8 cellular contexts compared by ENCODE assay signal in the genomic region with DNA sequence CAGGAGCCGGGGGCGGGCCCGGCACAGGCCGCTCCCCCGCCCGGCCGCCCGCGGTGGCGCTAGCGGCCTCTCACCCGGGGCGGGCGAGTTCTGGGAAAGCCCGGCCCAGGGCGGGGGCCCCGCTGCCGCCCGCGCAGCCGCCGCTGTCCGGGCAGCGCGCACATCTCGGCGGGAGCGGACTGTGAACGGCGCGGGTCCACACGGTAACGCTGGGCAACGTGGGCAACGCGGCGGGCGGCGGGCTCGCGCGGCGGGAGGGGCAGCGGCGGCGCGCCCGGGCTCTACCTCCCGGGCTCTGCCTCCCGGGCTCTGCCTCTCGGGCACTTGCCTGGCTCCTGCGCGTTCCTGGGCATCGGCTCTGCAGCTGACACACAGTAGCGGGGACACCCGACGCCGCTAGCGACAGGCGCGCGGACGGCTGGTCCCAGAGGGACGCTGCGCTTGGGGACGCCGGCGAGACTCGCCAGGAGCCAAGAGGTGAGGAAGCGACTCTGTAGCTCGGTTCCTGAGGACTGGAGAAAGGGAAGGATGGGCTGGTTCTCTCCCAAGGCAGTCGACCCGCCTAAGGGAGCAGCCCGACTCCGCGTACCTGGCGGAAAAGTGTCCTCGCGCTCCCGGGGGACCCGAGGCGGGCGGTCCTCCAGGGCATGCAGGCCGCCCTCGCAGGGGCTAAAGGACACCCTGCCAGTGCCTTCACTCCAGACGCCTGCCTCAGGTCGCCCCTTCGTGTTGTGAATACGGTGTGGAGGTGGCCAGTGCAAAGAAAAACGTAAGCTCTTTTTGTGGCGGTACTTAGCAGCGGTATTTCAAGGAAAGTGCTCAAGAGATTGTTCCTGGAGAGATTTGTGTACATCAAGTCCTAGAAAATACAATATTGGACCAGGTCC. TPM values are rescaled to one million over a fixed set of nuclear protein-coding genes. Genes with fewer than 3 reads are reported as not detected.
DNase-seq lines count a peak whose midpoint lies in the region; ATAC-seq and TF ChIP-seq lines count a peak whose summit lies in the region.

Gene PLCE1 (plus strand): TSS at position 150 of the 887 bp plus-strand sequence. CDS start 37,116 bp downstream, outside the sequence.

- intact Hi-C loops in activated CD4-positive, alpha-beta T cell treated with anti-CD3 and anti-CD28 coated beads, Interleukin-2, amount 10 ng/mL, durations not matched to agents 24 days and 14 days (cut with micrococcal nuclease), result no loop called here

- no peaks in the 10 kb centered on the region for H3K4me1 ChIP-seq in foreskin keratinocyte

- no peak within 1 kb of the TSS for H3K27ac Mint-ChIP-seq in activated CD4-positive, alpha-beta T cell treated with anti-CD3 and anti-CD28 coated beads, Interleukin-2, amount 10 ng/mL, durations not matched to agents 24 days and 14 days
- no peak within 1 kb of the TSS for H3K27ac Mint-ChIP-seq in natural killer cell treated with Interleukin-12 subunit alpha and Interleukin-12 subunit beta and Interleukin-15 and Interleukin-18, amount 100 ng/mL, for 72 hours

- H3K36me3 Mint-ChIP-seq in activated CD4-positive, alpha-beta T cell treated with anti-CD3 and anti-CD28 coated beads, Interleukin-2, amount 10 ng/mL, durations not matched to agents 24 days and 14 days (ENCODE audit: low read depth), result no peaks in the 10 kb centered on the region
- H3K36me3 Mint-ChIP-seq in natural killer cell treated with Interleukin-12 subunit alpha and Interleukin-12 subunit beta and Interleukin-15 and Interleukin-18, amount 100 ng/mL, for 72 hours, result peaks cover 7% of the 10 kb centered on the region

- no peaks in the 10 kb centered on the region for H3K9me3 Mint-ChIP-seq in activated CD4-positive, alpha-beta T cell treated with anti-CD3 and anti-CD28 coated beads, Interleukin-2, amount 10 ng/mL, durations not matched to agents 24 days and 14 days
- no peaks in the 10 kb centered on the region for H3K9me3 Mint-ChIP-seq in natural killer cell treated with Interleukin-12 subunit alpha and Interleukin-12 subunit beta and Interleukin-15 and Interleukin-18, amount 100 ng/mL, for 72 hours

- DNase-seq in activated CD4-positive, alpha-beta T cell treated with anti-CD3 and anti-CD28 coated beads, Interleukin-2, amount 10 ng/mL, durations not matched to agents 24 days and 14 days, result no peak
- no peak for DNase-seq in activated CD4-positive, alpha-beta T cell treated with anti-CD3 and anti-CD28 coated beads for 1 hour
- DNase-seq in HT1080 (ENCODE audit: low read depth) (peak; percentile 54), foreskin keratinocyte (no peak)
- no peak for DNase-seq in natural killer cell treated with Interleukin-12 subunit alpha and Interleukin-12 subunit beta and Interleukin-15 and Interleukin-18, amount 100 ng/mL, for 72 hours (ENCODE audit: low spot score)
- no peak for DNase-seq in activated effector memory CD4-positive, alpha-beta T cell treated with anti-CD3 and anti-CD28 coated beads, Interleukin-2, amount 50 U/mL, for 16 hours

- peaks cover 64% of the 10 kb centered on the region for H3K27me3 Mint-ChIP-seq in activated CD4-positive, alpha-beta T cell treated with anti-CD3 and anti-CD28 coated beads, Interleukin-2, amount 10 ng/mL, durations not matched to agents 24 days and 14 days
- peaks cover 41 to 69% of the 10 kb centered on the region in 2 donors for H3K27me3 Mint-ChIP-seq in natural killer cell treated with Interleukin-12 subunit alpha and Interleukin-12 subunit beta and Interleukin-15 and Interleukin-18, amount 100 ng/mL, for 72 hours

- peaks cover 74% of the 10 kb centered on the region for H3K27me3 ChIP-seq in foreskin keratinocyte

- H3K27ac ChIP-seq in VCaP, result peak within 1 kb of the TSS; percentile 62
- no peak within 1 kb of the TSS for H3K27ac ChIP-seq in foreskin keratinocyte

- TF ChIP-seq CTCF in VCaP (conservative IDR thresholded peaks at IDR 0.05) (peak; percentile 22; the same call in 1 of the 2 replicates), foreskin keratinocyte (conservative IDR thresholded peaks at IDR 0.05) (no peak)

- H3K4me1 Mint-ChIP-seq in activated CD4-positive, alpha-beta T cell treated with anti-CD3 and anti-CD28 coated beads, Interleukin-2, amount 10 ng/mL, durations not matched to agents 24 days and 14 days, result peaks cover 3% of the 10 kb centered on the region
- peaks cover 0 to 4% of the 10 kb centered on the region in 2 donors for H3K4me1 Mint-ChIP-seq in natural killer cell treated with Interleukin-12 subunit alpha and Interleukin-12 subunit beta and Interleukin-15 and Interleukin-18, amount 100 ng/mL, for 72 hours (ENCODE audit: low read depth in 2 of 2)

- ATAC-seq in foreskin keratinocyte, result peak; percentile 72
- ATAC-seq in natural killer cell treated with Interleukin-12 subunit alpha and Interleukin-12 subunit beta and Interleukin-15 and Interleukin-18, amount 100 ng/mL, for 72 hours, result peak; percentile 48 to 70
- no peak for ATAC-seq in HG03097 (IDR thresholded peaks at IDR 0.05; ENCODE audit: low FRiP score, unreplicated experiment)

- peak within 1 kb of the TSS; percentile 51 for H3K4me3 Mint-ChIP-seq in activated CD4-positive, alpha-beta T cell treated with anti-CD3 and anti-CD28 coated beads, Interleukin-2, amount 10 ng/mL, durations not matched to agents 24 days and 14 days
- peak within 1 kb of the TSS; percentile 6 for H3K4me3 Mint-ChIP-seq in natural killer cell treated with Interleukin-12 subunit alpha and Interleukin-12 subunit beta and Interleukin-15 and Interleukin-18, amount 100 ng/mL, for 72 hours

RNA-seq across cellular contexts. Expression of gene PLCE1, which starts in this region (rescaled TPM):
- not detected in 2 replicates for total RNA-seq in activated CD4-positive, alpha-beta T cell treated with anti-CD3 and anti-CD28 coated beads, Interleukin-2, amount 10 ng/mL, durations not matched to agents 24 days and 14 days
- 2.8 and 3.3 TPM in 2 replicates for total RNA-seq in HT1080 (2014; rRNA removed; shearing (Covaris generic))
- polyA plus RNA-seq in HT1080 (2015; cell fraction: cytosol; rRNA removed), result 2.2 and 3.0 TPM in 2 replicates
- 5.9 and 6.0 TPM in 2 replicates for polyA plus RNA-seq in HT1080 (2015; cell fraction: nucleus; rRNA removed)
- 0.07 and 0.11 TPM in 2 replicates for total RNA-seq in foreskin keratinocyte
- polyA plus RNA-seq in foreskin keratinocyte, result 0.01 and 0.02 TPM in 2 replicates
- total RNA-seq in natural killer cell treated with Interleukin-12 subunit alpha and Interleukin-12 subunit beta and Interleukin-15 and Interleukin-18, amount 100 ng/mL, for 72 hours, result under 1 TPM in 1 of 2 donors, not detected in 1; 0.06 TPM

Comparison
In these comparisons a context has a peak if more than half of its experiments do, and no peak if none do; other contexts are left out.
1. Peak in ATAC-seq in foreskin keratinocyte; RNA of the gene not detected or under 1 TPM.
2. Peak in ATAC-seq in natural killer cell treated with Interleukin-12 subunit alpha and Interleukin-12 subunit beta and Interleukin-15 and Interleukin-18, amount 100 ng/mL, for 72 hours; RNA of the gene not detected or under 1 TPM.